Comparison of ENCODE assay signal across 24 cellular contexts in genomic region chr17:54974758-54975157, GRCh38. TPM values are rescaled to one million over a fixed set of nuclear protein-coding genes. Genes with fewer than 3 reads are reported as not detected.
DNase-seq lines count a peak whose midpoint lies in the region; ATAC-seq, FAIRE-seq and TF ChIP-seq lines count a peak whose summit lies in the region.
"Had no signal": no experiment of that assay in that cellular context is flagged by ENCODE, and none has a peak within 500 bp of the region (broad histone marks: within the 10 kb centered on the region; RNA-seq: fewer than 3 reads in every experiment).

No MANE protein-coding gene starts in this region.

- in situ Hi-C loops in HepG2 (cut with HindIII; ENCODE audit: extremely low pct_ligation_motif_present, low pct_unique_long_range_greater_than_20kb) = no loop called here

- H3K27ac ChIP-seq in HepG2 (ENCODE audit: extremely low read length, insufficient read depth, low read length) = no peak overlapping the region
- H3K27ac ChIP-seq in right lobe of liver = no peak overlapping the region
- no peak overlapping the region for H3K27ac ChIP-seq in right atrium auricular region
- H3K27ac ChIP-seq: A549; BLaER1 treated with 17β-estradiol and CSF1 and Interleukin-3, amounts not matched to agents 10 nM and 100 nM had no signal

- WGBS in HepG2 (ENCODE audit: low lambda C conversion rate) = 96% methylated on average over 3 of the region's 3 CpGs
- 78% methylated on average over 3 of the region's 3 CpGs for WGBS in right lobe of liver (ENCODE audit: insufficient coverage, low coverage, low lambda C conversion rate, missing lambda C conversion rate)

- TF ChIP-seq EP300 in HepG2 (IDR thresholded peaks at IDR 0.05; ENCODE audit: low read depth in 2 of 2, low read length in 2 of 2) = no peak
- TF ChIP-seq EP300 in HepG2 (CRISPR knock-in tag; IDR thresholded peaks at IDR 0.05; ENCODE audit: borderline replicate concordance) = no peak

- POLR2A ChIA-PET in HepG2 (lab: Yijun Ruan, JAX) = no interaction called here

- H3K4me1 ChIP-seq in HepG2 (ENCODE audit: insufficient read depth, low read length) (peaks cover 50% of the 10 kb centered on the region), right lobe of liver (peaks cover 0 to 17% (median 0%) of the 10 kb centered on the region in 4 donors), right atrium auricular region (no peaks in the 10 kb centered on the region)

- peak; percentile 10 for DNase-seq in DMS53 (lab: John Stamatoyannopoulos, UW)
- DNase-seq in DMS53 treated with DMSO at 0.1 percent for 48 hours (lab: John Stamatoyannopoulos, UW; ENCODE audit: unreplicated experiment) = no peak
- DNase-seq in HepG2 (ENCODE audit: low spot score) = no peak
- no peak for DNase-seq in right lobe of liver
- peak; percentile 3 to 42 for DNase-seq in erythroblast (lab: John Stamatoyannopoulos, UW)
- no peak for DNase-seq in right atrium auricular region (ENCODE audit: low spot score)
- DNase-seq: 8988T; ACHN; AML-193; BE2C; CD4-positive, alpha-beta T cell; CD8-positive, alpha-beta memory T cell; DMS153; DMS79 treated with DMSO at 0.1 percent for 48 hours; GF-D8; H9 had no signal

- TF ChIP-seq POLR2A in HepG2 (IDR thresholded peaks at IDR 0.05; ENCODE audit: insufficient read depth in 1 of 2, low read depth in 2 of 2, low read length in 2 of 2) (no peak), right lobe of liver (IDR thresholded peaks at IDR 0.05) (no peak), erythroblast (IDR thresholded peaks at IDR 0.05; ENCODE audit: low read length) (no peak)

- no peaks in the 10 kb centered on the region for H3K36me3 ChIP-seq in HepG2 (replicated peaks in 1 of 2; ENCODE audit: control insufficient read depth in 1 of 2, insufficient read depth in 2 of 2, low read length in 2 of 2)
- no peaks in the 10 kb centered on the region for H3K36me3 ChIP-seq in right lobe of liver
- no peaks in the 10 kb centered on the region for H3K36me3 ChIP-seq in right atrium auricular region
- H3K36me3 ChIP-seq: BE2C had no signal

- H3K9me3 ChIP-seq in HepG2 (ENCODE audit: low read length) (no peaks in the 10 kb centered on the region), right lobe of liver (no peaks in the 10 kb centered on the region), right atrium auricular region (no peaks in the 10 kb centered on the region)
- H3K9me3 ChIP-seq: A549, BE2C had no signal

- H3K4me2 ChIP-seq in HepG2 (ENCODE audit: low read depth, low read length) = no peak overlapping the region
- H3K4me2 ChIP-seq: A549; BLaER1 treated with 17β-estradiol and CSF1 and Interleukin-3, amounts not matched to agents 10 nM and 100 nM; GM23338 had no signal

- FAIRE-seq in HepG2 (lab: Jason Lieb, UNC) = no peak
- FAIRE-seq: A549, D721Med, GM12891, GM18507 had no signal

- BruUV-seq in HepG2 (replicated peaks; lab: Mats Ljungman, UMichigan) = no TSS peak

- no peak overlapping the region for H2AFZ ChIP-seq in HepG2 (ENCODE audit: low read length)
- H2AFZ ChIP-seq: GM23338 had no signal

- no peak for ATAC-seq in HepG2
- no peak for ATAC-seq in right lobe of liver
- no peak for ATAC-seq in HG03354 (IDR thresholded peaks at IDR 0.05; ENCODE audit: poor library complexity, severe bottlenecking, unreplicated experiment)
- ATAC-seq: A549, GM23338, HCT116 had no signal

- H3K27me3 ChIP-seq in HepG2 (ENCODE audit: control insufficient read depth in 1 of 2, insufficient read depth in 2 of 2, low read length in 2 of 2) (no peaks in the 10 kb centered on the region), right lobe of liver (no peaks in the 10 kb centered on the region), right atrium auricular region (no peaks in the 10 kb centered on the region)
- H3K27me3 ChIP-seq: BE2C; BLaER1 treated with 17β-estradiol and CSF1 and Interleukin-3, amounts not matched to agents 10 nM and 100 nM had no signal

- H3K4me3 ChIP-seq in HepG2 (replicated peaks in 1 of 3; ENCODE audit: insufficient read depth in 1 of 3, low read depth in 2 of 3, low read length in 3 of 3) (no peak overlapping the region), right lobe of liver (no peak overlapping the region), right atrium auricular region (no peak overlapping the region)
- H3K4me3 ChIP-seq: A549; BLaER1 treated with 17β-estradiol and CSF1 and Interleukin-3, amounts not matched to agents 10 nM and 100 nM; GM23338 had no signal

- peaks cover 98% of the 10 kb centered on the region for H3K79me2 ChIP-seq in HepG2 (ENCODE audit: insufficient read depth, low read length)

- no peaks in the 10 kb centered on the region for H4K20me1 ChIP-seq in HepG2 (ENCODE audit: insufficient read depth, low read length)

- no peak for TF ChIP-seq RAD21 in HepG2 (CRISPR knock-in tag; IDR thresholded peaks at IDR 0.05)

- intact Hi-C loops in HepG2 (cut with micrococcal nuclease; ENCODE audit: unreplicated experiment) = no loop called here
- intact Hi-C loops in right lobe of liver (cut with DNase I) = no loop called here

- no peak overlapping the region for H3K9ac ChIP-seq in HepG2 (ENCODE audit: insufficient read depth, low read depth, low read length)
- H3K9ac ChIP-seq: BLaER1 treated with 17β-estradiol and CSF1 and Interleukin-3, amounts not matched to agents 10 nM and 100 nM had no signal

- no peak for TF ChIP-seq CTCF in HepG2 (CRISPR knock-in tag; IDR thresholded peaks at IDR 0.05)
- no peak for TF ChIP-seq CTCF in right lobe of liver (IDR thresholded peaks at IDR 0.05)
- no peak for TF ChIP-seq CTCF in right atrium auricular region (IDR thresholded peaks at IDR 0.05)

- CTCF ChIA-PET in HepG2 (lab: Yijun Ruan, JAX; ENCODE audit: low intra/inter-chr PET ratio, low total read pairs) = no interaction called here

TF ChIP-seq in HepG2, 621 proteins besides CTCF, POLR2A, EP300 and RAD21:
- TF ChIP-seq RFX3 (CRISPR knock-in tag; IDR thresholded peaks at IDR 0.05) (peak; percentile 80), NR2F1 (CRISPR knock-in tag; IDR thresholded peaks at IDR 0.05) (no peak), RFX1 (IDR thresholded peaks at IDR 0.05) (peak; percentile 65)

RNA-seq across cellular contexts. Expression of gene STXBP4, which starts 6.2 kb away (rescaled TPM):
- 36.1 and 53.9 TPM in 2 replicates for total RNA-seq in HepG2 (2016; rRNA removed; fragmentation: Illumina TruSeq; extraction: Trizol)
- total RNA-seq in HepG2 (2016; cell fraction: cytosol; rRNA removed; fragmentation: Illumina TruSeq; extraction: Trizol; ENCODE audit: low read depth) = 18.6 and 19.4 TPM in 2 replicates
- total RNA-seq in HepG2 (2016; cell fraction: insoluble cytoplasmic fraction; rRNA removed; fragmentation: Illumina TruSeq; extraction: Trizol) = 30.7 and 52.2 TPM in 2 replicates
- 6.0 and 11.4 TPM in 2 replicates for total RNA-seq in HepG2 (2016; cell fraction: membrane; rRNA removed; fragmentation: Illumina TruSeq; extraction: Trizol)
- total RNA-seq in HepG2 (2016; cell fraction: nucleus; rRNA removed; fragmentation: Illumina TruSeq; extraction: Trizol) = 93.2 and 99.9 TPM in 2 replicates
- polyA plus RNA-seq in HepG2 (2011; rRNA removed) = 8.4 and 8.5 TPM in 2 replicates
- 3.6 and 5.7 TPM in 2 replicates for polyA plus RNA-seq in HepG2 (2011; cell fraction: cytosol; rRNA removed)
- polyA plus RNA-seq in HepG2 (2011; cell fraction: nucleus; rRNA removed) = 8.6 and 11.5 TPM in 2 replicates
- polyA plus RNA-seq in HepG2 (2012) = 7.0 and 7.5 TPM in 2 replicates
- polyA plus RNA-seq in HepG2 (2016; cell fraction: cytosol; fragmentation: Illumina TruSeq; extraction: Trizol; ENCODE audit: low read depth) = 0.35 and 0.42 TPM in 2 replicates
- polyA plus RNA-seq in HepG2 (2016; cell fraction: insoluble cytoplasmic fraction; fragmentation: Illumina TruSeq; extraction: Trizol; ENCODE audit: low read depth) = 16.7 and 19.2 TPM in 2 replicates
- polyA plus RNA-seq in HepG2 (2016; cell fraction: membrane; fragmentation: Illumina TruSeq; extraction: Trizol; ENCODE audit: low read depth) = 1.00 and 1.6 TPM in 2 replicates
- polyA plus RNA-seq in HepG2 (2016; cell fraction: nucleus; fragmentation: Illumina TruSeq; extraction: Trizol; ENCODE audit: insufficient read depth, low read depth) = 15.2 and 16.2 TPM in 2 replicates
- 9.0 and 15.1 TPM in 2 replicates for polyA minus RNA-seq in HepG2 (2011; rRNA and poly(A)+ RNA removed; ENCODE audit: low replicate concordance)
- polyA minus RNA-seq in HepG2 (2011; cell fraction: cytosol; rRNA and poly(A)+ RNA removed) = 9.1 and 15.6 TPM in 2 replicates
- polyA minus RNA-seq in HepG2 (2011; cell fraction: nucleus; rRNA and poly(A)+ RNA removed) = 137 and 167 TPM in 2 replicates
- total RNA-seq in right lobe of liver = 10 to 100 TPM in 1 of 6 experiments, 1 to 10 TPM in 5; 2.2 to 14.8 (median 3.7) TPM
- total RNA-seq in right atrium auricular region = 10 to 100 TPM in 1 of 2 donors, 1 to 10 TPM in 1; 3.9 to 17.1 TPM

RNA-seq across cellular contexts. Expression of gene COX11, which starts 6.3 kb away (rescaled TPM):
- total RNA-seq in HepG2 (2016; rRNA removed; fragmentation: Illumina TruSeq; extraction: Trizol) (203 and 230 TPM in 2 replicates), right lobe of liver (10 to 100 TPM; 20.4 to 29.1 (median 24.8) TPM), right atrium auricular region (10 to 100 TPM; 57.1 to 75.3 TPM)
- total RNA-seq in HepG2 (2016; cell fraction: cytosol; rRNA removed; fragmentation: Illumina TruSeq; extraction: Trizol; ENCODE audit: low read depth) = 50.2 and 64.8 TPM in 2 replicates
- 202 and 240 TPM in 2 replicates for total RNA-seq in HepG2 (2016; cell fraction: insoluble cytoplasmic fraction; rRNA removed; fragmentation: Illumina TruSeq; extraction: Trizol)
- total RNA-seq in HepG2 (2016; cell fraction: membrane; rRNA removed; fragmentation: Illumina TruSeq; extraction: Trizol) = 121 and 122 TPM in 2 replicates
- total RNA-seq in HepG2 (2016; cell fraction: nucleus; rRNA removed; fragmentation: Illumina TruSeq; extraction: Trizol) = 110 and 134 TPM in 2 replicates
- polyA plus RNA-seq in HepG2 (2011; rRNA removed) = 90.1 and 103 TPM in 2 replicates
- 87.8 and 109 TPM in 2 replicates for polyA plus RNA-seq in HepG2 (2011; cell fraction: cytosol; rRNA removed)
- polyA plus RNA-seq in HepG2 (2011; cell fraction: nucleus; rRNA removed) = 117 and 121 TPM in 2 replicates
- 62.9 and 86.3 TPM in 2 replicates for polyA plus RNA-seq in HepG2 (2012)
- polyA plus RNA-seq in HepG2 (2016; cell fraction: cytosol; fragmentation: Illumina TruSeq; extraction: Trizol; ENCODE audit: low read depth) = 51.3 and 56.0 TPM in 2 replicates
- polyA plus RNA-seq in HepG2 (2016; cell fraction: insoluble cytoplasmic fraction; fragmentation: Illumina TruSeq; extraction: Trizol; ENCODE audit: low read depth) = 176 and 195 TPM in 2 replicates
- 85.6 and 91.5 TPM in 2 replicates for polyA plus RNA-seq in HepG2 (2016; cell fraction: membrane; fragmentation: Illumina TruSeq; extraction: Trizol; ENCODE audit: low read depth)
- polyA plus RNA-seq in HepG2 (2016; cell fraction: nucleus; fragmentation: Illumina TruSeq; extraction: Trizol; ENCODE audit: insufficient read depth, low read depth) = 144 and 146 TPM in 2 replicates
- 37.9 and 79.9 TPM in 2 replicates for polyA minus RNA-seq in HepG2 (2011; rRNA and poly(A)+ RNA removed; ENCODE audit: low replicate concordance)
- 77.2 and 82.7 TPM in 2 replicates for polyA minus RNA-seq in HepG2 (2011; cell fraction: cytosol; rRNA and poly(A)+ RNA removed)
- polyA minus RNA-seq in HepG2 (2011; cell fraction: nucleus; rRNA and poly(A)+ RNA removed) = 96.0 and 104 TPM in 2 replicates

Comparison
In these comparisons a context has a peak if more than half of its experiments do, and no peak if none do; other contexts are left out.
1. DNase-seq: peak in DMS53 (single experiment) and erythroblast (2 of 2); none in DMS53 treated with DMSO at 0.1 percent for 48 hours (single experiment), HepG2 (single experiment), right lobe of liver (0 of 3) and right atrium auricular region (single experiment).